In the genomic region with DNA sequence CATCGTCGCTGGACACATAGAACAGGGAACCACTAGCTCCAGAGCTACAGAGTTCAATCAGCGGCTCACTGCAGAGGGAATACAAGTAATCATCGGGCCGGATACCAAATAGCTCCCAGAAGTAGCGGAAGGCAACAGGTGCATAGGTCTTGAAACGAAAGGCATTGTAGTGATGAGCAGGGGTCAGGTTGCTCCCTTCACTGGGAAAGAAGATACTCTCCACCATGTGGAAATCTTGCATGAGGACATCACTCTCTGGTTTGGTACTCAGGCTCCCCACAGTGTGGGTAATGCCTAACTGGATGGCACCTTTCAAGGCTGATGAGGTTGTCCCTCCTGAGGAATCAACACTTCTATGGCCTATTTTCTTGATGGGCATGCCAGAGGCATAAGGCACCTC, we compare ENCODE assay signal across 2 cellular contexts. TPM values are rescaled to one million over a fixed set of nuclear protein-coding genes. Genes with fewer than 3 reads are reported as not detected.
"Had no signal": no experiment of that assay in that cellular context is flagged by ENCODE, and none has a peak within 500 bp of the region (broad histone marks: within the 10 kb centered on the region; RNA-seq: fewer than 3 reads in every experiment).

No MANE protein-coding gene starts in this region.

RNA-seq across cellular contexts. Expression of a gene that starts 32.7 kb away (rescaled TPM):
- total RNA-seq: naive thymus-derived CD8-positive, alpha-beta T cell; natural killer cell had no signal
